20 cellular contexts compared by ENCODE assay signal in the genomic region with DNA sequence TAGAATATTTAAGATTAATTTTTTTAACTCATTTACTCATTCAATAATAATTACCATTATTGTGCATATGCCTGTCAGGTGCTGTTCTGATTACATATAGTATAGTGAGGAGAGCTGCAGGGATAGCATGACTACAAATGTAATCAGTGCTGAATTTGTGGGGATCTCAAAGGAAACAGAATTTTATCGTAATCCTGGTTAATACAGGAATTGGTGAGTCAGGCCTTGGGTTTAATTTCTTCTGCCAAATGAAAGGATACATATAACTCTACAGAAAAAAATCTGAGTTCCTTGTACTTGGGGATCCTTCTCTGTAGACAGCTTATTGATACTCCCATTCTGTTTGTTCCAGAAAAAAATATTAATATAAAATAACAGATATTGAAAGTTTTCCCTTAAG.
"Had no signal": no experiment of that assay in that cellular context is flagged by ENCODE, and none has a peak within 500 bp of the region (broad histone marks: within the 10 kb centered on the region; RNA-seq: fewer than 3 reads in every experiment).

No MANE protein-coding gene starts in this region.

- H3K27me3 ChIP-seq: right lobe of liver, tibial artery had no signal

- H3K27ac ChIP-seq: lower lobe of right lung, right lobe of liver had no signal

- H3K9me3 ChIP-seq: lower lobe of right lung, right lobe of liver, tibial artery had no signal

- ATAC-seq: activated naive CD8-positive, alpha-beta T cell treated with anti-CD3 and anti-CD28 coated beads, Interleukin-2, amount 50 U/mL, for 24 hours; activated T-cell treated with anti-CD3 and anti-CD28 coated beads, Interleukin-2, amount 50 U/mL, for 72 hours; left lobe of liver; lower lobe of right lung; naive thymus-derived CD4-positive, alpha-beta T cell had no signal

- H3K4me3 ChIP-seq: lower lobe of right lung, right lobe of liver, tibial artery had no signal

- H3K36me3 ChIP-seq: lower lobe of right lung, right lobe of liver, tibial artery had no signal

- H3K4me1 ChIP-seq: lower lobe of right lung, right lobe of liver had no signal

- DNase-seq: activated CD4-positive, alpha-beta memory T cell treated with anti-CD3 and anti-CD28 coated beads for 36 hours; activated CD4-positive, alpha-beta T cell treated with anti-CD3 and anti-CD28 coated beads for 48 hours; activated CD4-positive, CD25-positive, alpha-beta regulatory T cell; activated effector memory CD4-positive, alpha-beta T cell treated with Interleukin-2 at 50 U/mL for 16 hours; activated naive CD4-positive, alpha-beta T cell treated with anti-CD3 and anti-CD28 coated beads, Interleukin-2, amount 10 ng/mL, durations not matched to agents 7 days and 5 days; activated naive CD8-positive, alpha-beta T cell treated with anti-CD3 and anti-CD28 coated beads, Interleukin-2, amount 50 U/mL, for 24 hours; activated T-cell treated with anti-CD3 and anti-CD28 coated beads, Interleukin-2, amount 50 U/mL, for 72 hours; cerebellar nuclear complex; cortex of kidney; kidney; lower lobe of right lung; naive thymus-derived CD4-positive, alpha-beta T cell; occipital lobe; posterior cingulate gyrus; right lobe of liver; stimulated activated CD4-positive, alpha-beta T cell treated with anti-CD3 and anti-CD28 coated beads, Interleukin-2, amount 100 ng/mL, for 48 hours; stimulated activated naive CD4-positive, alpha-beta T cell treated with Interleukin-2 at 50 U/mL for 16 hours; T1000; tibial artery had no signal
